1 cellular context compared by ENCODE assay signal in the genomic region with DNA sequence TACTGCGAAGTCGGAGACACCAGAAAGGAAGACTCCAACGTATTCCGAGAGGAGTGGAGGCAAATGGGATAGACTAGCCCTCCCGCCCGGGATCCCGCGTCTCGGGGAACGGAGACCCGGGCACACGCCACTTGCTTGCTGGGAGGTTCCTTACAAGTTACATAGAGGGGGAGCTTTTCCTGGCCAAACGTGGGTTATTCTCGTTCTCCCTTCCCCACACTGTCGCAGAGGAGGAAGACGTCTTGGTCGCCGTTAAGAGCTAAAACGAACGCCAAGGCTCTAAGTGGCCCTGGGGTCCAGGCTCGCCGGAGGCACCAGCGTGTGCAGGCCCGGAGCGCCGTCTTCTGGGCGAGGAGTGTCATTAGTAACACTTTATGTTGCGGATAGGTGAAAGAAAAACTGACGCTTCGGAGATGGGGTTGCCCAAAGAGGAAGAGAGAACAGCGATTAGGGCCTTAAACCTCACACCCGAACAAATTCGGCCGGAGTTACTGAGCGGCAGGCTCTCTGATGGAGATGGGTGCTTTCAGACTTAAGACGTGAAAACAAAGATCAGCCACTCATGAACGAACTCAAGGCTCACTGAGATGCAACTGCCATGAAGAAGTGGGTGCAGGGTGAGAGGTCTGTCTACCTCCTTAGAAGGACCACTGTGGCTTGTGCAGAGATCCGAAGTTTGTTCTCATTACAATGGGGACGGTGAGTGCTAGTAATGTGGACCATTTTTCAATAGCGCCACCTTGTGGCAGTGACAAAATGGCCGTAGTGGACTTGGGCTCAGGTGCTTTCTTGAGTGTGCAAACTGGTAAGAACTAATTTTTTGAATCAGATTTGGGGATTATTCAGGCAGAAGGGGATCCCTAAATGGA.
TF ChIP-seq lines count a peak whose summit lies in the region.

No MANE protein-coding gene starts in this region.

TF ChIP-seq in K562, 482 proteins besides CTCF, POLR2A, EP300 and RAD21 (continued from another document and continues in another):
- TF ChIP-seq MIER1 (IDR thresholded peaks at IDR 0.05; ENCODE audit: low read depth): no peak
- TF ChIP-seq MAFG (tag; conservative IDR thresholded peaks at IDR 0.05): no peak
- TF ChIP-seq CREM (IDR thresholded peaks at IDR 0.05; ENCODE audit: low read depth): peak; percentile 77
- TF ChIP-seq ATF1 (CRISPR knock-in tag; IDR thresholded peaks at IDR 0.05): no peak
- peak; percentile 54; the same call in 1 of the 2 replicates for TF ChIP-seq ATF1 (tag; IDR thresholded peaks at IDR 0.05)
- TF ChIP-seq HMG20A (CRISPR knock-in tag; conservative IDR thresholded peaks at IDR 0.05): no peak
- TF ChIP-seq ZNF589 (CRISPR knock-in tag; IDR thresholded peaks at IDR 0.05; ENCODE audit: low read depth): no peak
- no peak for TF ChIP-seq ZNF41 (CRISPR knock-in tag; conservative IDR thresholded peaks at IDR 0.05)
- no peak for TF ChIP-seq SREBF2 (CRISPR knock-in tag; IDR thresholded peaks at IDR 0.05)
- TF ChIP-seq SOX6 (IDR thresholded peaks at IDR 0.05): peak; percentile 57; the same call in 1 of the 2 replicates
- TF ChIP-seq, protein P1, sequence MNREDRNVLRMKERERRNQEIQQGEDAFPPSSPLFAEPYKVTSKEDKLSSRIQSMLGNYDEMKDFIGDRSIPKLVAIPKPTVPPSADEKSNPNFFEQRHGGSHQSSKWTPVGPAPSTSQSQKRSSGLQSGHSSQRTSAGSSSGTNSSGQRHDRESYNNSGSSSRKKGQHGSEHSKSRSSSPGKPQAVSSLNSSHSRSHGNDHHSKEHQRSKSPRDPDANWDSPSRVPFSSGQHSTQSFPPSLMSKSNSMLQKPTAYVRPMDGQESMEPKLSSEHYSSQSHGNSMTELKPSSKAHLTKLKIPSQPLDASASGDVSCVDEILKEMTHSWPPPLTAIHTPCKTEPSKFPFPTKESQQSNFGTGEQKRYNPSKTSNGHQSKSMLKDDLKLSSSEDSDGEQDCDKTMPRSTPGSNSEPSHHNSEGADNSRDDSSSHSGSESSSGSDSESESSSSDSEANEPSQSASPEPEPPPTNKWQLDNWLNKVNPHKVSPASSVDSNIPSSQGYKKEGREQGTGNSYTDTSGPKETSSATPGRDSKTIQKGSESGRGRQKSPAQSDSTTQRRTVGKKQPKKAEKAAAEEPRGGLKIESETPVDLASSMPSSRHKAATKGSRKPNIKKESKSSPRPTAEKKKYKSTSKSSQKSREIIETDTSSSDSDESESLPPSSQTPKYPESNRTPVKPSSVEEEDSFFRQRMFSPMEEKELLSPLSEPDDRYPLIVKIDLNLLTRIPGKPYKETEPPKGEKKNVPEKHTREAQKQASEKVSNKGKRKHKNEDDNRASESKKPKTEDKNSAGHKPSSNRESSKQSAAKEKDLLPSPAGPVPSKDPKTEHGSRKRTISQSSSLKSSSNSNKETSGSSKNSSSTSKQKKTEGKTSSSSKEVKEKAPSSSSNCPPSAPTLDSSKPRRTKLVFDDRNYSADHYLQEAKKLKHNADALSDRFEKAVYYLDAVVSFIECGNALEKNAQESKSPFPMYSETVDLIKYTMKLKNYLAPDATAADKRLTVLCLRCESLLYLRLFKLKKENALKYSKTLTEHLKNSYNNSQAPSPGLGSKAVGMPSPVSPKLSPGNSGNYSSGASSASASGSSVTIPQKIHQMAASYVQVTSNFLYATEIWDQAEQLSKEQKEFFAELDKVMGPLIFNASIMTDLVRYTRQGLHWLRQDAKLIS (CRISPR knock-in tag; IDR thresholded peaks at IDR 0.05): no peak
- no peak for TF ChIP-seq MTA2 (IDR thresholded peaks at IDR 0.05; ENCODE audit: low read depth)
- TF ChIP-seq MEF2A (IDR thresholded peaks at IDR 0.05; ENCODE audit: control insufficient read depth, low read depth, low read length): 0 out of 2 replicates have a peak, but pooled peaks have one; percentile 17
- TF ChIP-seq PRMT5 (CRISPR knock-in tag; IDR thresholded peaks at IDR 0.05): no peak
- no peak for TF ChIP-seq SIRT6 (IDR thresholded peaks at IDR 0.05; ENCODE audit: low read depth, low read length)
- TF ChIP-seq RFX5 (IDR thresholded peaks at IDR 0.05; ENCODE audit: low read depth, low read length): no peak; the same call in 1 of the 2 replicates
- no peak for TF ChIP-seq KLF10 (CRISPR knock-in tag; IDR thresholded peaks at IDR 0.05)
- TF ChIP-seq, protein P2, sequence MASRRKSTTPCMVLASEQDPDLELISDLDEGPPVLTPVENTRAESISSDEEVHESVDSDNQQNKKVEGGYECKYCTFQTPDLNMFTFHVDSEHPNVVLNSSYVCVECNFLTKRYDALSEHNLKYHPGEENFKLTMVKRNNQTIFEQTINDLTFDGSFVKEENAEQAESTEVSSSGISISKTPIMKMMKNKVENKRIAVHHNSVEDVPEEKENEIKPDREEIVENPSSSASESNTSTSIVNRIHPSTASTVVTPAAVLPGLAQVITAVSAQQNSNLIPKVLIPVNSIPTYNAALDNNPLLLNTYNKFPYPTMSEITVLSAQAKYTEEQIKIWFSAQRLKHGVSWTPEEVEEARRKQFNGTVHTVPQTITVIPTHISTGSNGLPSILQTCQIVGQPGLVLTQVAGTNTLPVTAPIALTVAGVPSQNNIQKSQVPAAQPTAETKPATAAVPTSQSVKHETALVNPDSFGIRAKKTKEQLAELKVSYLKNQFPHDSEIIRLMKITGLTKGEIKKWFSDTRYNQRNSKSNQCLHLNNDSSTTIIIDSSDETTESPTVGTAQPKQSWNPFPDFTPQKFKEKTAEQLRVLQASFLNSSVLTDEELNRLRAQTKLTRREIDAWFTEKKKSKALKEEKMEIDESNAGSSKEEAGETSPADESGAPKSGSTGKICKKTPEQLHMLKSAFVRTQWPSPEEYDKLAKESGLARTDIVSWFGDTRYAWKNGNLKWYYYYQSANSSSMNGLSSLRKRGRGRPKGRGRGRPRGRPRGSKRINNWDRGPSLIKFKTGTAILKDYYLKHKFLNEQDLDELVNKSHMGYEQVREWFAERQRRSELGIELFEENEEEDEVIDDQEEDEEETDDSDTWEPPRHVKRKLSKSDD (conservative IDR thresholded peaks at IDR 0.05; ENCODE audit: low read length): no peak
- TF ChIP-seq SMARCE1 (IDR thresholded peaks at IDR 0.05): 0 out of 2 replicates have a peak, but pooled peaks have one; percentile 54
- TF ChIP-seq STAT5A (IDR thresholded peaks at IDR 0.05; ENCODE audit: borderline replicate concordance, low read length): no peak
- peak; percentile 78 for TF ChIP-seq SMC3 (conservative IDR thresholded peaks at IDR 0.05; ENCODE audit: insufficient read depth, low read depth, low read length)
- no peak for TF ChIP-seq MYNN (IDR thresholded peaks at IDR 0.05)
- no peak for TF ChIP-seq MYNN (CRISPR knock-in tag; IDR thresholded peaks at IDR 0.05)
- TF ChIP-seq GTF2F1 (IDR thresholded peaks at IDR 0.05; ENCODE audit: low read depth, low read length): no peak
- 0 out of 2 replicates have a peak, but pooled peaks have one; percentile 16 for TF ChIP-seq KLF16 (IDR thresholded peaks at IDR 0.05)
- TF ChIP-seq ADNP (tag; IDR thresholded peaks at IDR 0.05): no peak
- TF ChIP-seq SP2 (IDR thresholded peaks at IDR 0.05; ENCODE audit: extremely low read depth, low read depth, low read length, poor library complexity, severe bottlenecking): no peak
- TF ChIP-seq, protein P3, sequence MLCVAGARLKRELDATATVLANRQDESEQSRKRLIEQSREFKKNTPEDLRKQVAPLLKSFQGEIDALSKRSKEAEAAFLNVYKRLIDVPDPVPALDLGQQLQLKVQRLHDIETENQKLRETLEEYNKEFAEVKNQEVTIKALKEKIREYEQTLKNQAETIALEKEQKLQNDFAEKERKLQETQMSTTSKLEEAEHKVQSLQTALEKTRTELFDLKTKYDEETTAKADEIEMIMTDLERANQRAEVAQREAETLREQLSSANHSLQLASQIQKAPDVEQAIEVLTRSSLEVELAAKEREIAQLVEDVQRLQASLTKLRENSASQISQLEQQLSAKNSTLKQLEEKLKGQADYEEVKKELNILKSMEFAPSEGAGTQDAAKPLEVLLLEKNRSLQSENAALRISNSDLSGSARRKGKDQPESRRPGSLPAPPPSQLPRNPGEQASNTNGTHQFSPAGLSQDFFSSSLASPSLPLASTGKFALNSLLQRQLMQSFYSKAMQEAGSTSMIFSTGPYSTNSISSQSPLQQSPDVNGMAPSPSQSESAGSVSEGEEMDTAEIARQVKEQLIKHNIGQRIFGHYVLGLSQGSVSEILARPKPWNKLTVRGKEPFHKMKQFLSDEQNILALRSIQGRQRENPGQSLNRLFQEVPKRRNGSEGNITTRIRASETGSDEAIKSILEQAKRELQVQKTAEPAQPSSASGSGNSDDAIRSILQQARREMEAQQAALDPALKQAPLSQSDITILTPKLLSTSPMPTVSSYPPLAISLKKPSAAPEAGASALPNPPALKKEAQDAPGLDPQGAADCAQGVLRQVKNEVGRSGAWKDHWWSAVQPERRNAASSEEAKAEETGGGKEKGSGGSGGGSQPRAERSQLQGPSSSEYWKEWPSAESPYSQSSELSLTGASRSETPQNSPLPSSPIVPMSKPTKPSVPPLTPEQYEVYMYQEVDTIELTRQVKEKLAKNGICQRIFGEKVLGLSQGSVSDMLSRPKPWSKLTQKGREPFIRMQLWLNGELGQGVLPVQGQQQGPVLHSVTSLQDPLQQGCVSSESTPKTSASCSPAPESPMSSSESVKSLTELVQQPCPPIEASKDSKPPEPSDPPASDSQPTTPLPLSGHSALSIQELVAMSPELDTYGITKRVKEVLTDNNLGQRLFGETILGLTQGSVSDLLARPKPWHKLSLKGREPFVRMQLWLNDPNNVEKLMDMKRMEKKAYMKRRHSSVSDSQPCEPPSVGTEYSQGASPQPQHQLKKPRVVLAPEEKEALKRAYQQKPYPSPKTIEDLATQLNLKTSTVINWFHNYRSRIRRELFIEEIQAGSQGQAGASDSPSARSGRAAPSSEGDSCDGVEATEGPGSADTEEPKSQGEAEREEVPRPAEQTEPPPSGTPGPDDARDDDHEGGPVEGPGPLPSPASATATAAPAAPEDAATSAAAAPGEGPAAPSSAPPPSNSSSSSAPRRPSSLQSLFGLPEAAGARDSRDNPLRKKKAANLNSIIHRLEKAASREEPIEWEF (CRISPR knock-in tag; IDR thresholded peaks at IDR 0.05): no peak
- TF ChIP-seq, protein P4, sequence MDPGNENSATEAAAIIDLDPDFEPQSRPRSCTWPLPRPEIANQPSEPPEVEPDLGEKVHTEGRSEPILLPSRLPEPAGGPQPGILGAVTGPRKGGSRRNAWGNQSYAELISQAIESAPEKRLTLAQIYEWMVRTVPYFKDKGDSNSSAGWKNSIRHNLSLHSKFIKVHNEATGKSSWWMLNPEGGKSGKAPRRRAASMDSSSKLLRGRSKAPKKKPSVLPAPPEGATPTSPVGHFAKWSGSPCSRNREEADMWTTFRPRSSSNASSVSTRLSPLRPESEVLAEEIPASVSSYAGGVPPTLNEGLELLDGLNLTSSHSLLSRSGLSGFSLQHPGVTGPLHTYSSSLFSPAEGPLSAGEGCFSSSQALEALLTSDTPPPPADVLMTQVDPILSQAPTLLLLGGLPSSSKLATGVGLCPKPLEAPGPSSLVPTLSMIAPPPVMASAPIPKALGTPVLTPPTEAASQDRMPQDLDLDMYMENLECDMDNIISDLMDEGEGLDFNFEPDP (CRISPR knock-in tag; IDR thresholded peaks at IDR 0.05): no peak
- TF ChIP-seq, protein P5, sequence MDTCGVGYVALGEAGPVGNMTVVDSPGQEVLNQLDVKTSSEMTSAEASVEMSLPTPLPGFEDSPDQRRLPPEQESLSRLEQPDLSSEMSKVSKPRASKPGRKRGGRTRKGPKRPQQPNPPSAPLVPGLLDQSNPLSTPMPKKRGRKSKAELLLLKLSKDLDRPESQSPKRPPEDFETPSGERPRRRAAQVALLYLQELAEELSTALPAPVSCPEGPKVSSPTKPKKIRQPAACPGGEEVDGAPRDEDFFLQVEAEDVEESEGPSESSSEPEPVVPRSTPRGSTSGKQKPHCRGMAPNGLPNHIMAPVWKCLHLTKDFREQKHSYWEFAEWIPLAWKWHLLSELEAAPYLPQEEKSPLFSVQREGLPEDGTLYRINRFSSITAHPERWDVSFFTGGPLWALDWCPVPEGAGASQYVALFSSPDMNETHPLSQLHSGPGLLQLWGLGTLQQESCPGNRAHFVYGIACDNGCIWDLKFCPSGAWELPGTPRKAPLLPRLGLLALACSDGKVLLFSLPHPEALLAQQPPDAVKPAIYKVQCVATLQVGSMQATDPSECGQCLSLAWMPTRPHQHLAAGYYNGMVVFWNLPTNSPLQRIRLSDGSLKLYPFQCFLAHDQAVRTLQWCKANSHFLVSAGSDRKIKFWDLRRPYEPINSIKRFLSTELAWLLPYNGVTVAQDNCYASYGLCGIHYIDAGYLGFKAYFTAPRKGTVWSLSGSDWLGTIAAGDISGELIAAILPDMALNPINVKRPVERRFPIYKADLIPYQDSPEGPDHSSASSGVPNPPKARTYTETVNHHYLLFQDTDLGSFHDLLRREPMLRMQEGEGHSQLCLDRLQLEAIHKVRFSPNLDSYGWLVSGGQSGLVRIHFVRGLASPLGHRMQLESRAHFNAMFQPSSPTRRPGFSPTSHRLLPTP (IDR thresholded peaks at IDR 0.05; ENCODE audit: borderline replicate concordance, extremely low read depth, insufficient read length): no peak
- TF ChIP-seq ZNF121 (CRISPR knock-in tag; conservative IDR thresholded peaks at IDR 0.05): no peak
- peak; percentile 80; the same call in 1 of the 2 replicates for TF ChIP-seq HDAC2 (IDR thresholded peaks at IDR 0.05)
- TF ChIP-seq CREBBP (IDR thresholded peaks at IDR 0.05; ENCODE audit: low read depth, low read length): no peak
- TF ChIP-seq, protein P6, sequence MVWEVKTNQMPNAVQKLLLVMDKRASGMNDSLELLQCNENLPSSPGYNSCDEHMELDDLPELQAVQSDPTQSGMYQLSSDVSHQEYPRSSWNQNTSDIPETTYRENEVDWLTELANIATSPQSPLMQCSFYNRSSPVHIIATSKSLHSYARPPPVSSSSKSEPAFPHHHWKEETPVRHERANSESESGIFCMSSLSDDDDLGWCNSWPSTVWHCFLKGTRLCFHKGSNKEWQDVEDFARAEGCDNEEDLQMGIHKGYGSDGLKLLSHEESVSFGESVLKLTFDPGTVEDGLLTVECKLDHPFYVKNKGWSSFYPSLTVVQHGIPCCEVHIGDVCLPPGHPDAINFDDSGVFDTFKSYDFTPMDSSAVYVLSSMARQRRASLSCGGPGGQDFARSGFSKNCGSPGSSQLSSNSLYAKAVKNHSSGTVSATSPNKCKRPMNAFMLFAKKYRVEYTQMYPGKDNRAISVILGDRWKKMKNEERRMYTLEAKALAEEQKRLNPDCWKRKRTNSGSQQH (CRISPR knock-in tag; IDR thresholded peaks at IDR 0.05): no peak
- TF ChIP-seq TCF7 (IDR thresholded peaks at IDR 0.05; ENCODE audit: borderline replicate concordance): no peak
- TF ChIP-seq YBX1 (IDR thresholded peaks at IDR 0.05): no peak
- no peak for TF ChIP-seq HDAC6 (IDR thresholded peaks at IDR 0.05; ENCODE audit: low read depth, low read length)
- TF ChIP-seq, protein P7, sequence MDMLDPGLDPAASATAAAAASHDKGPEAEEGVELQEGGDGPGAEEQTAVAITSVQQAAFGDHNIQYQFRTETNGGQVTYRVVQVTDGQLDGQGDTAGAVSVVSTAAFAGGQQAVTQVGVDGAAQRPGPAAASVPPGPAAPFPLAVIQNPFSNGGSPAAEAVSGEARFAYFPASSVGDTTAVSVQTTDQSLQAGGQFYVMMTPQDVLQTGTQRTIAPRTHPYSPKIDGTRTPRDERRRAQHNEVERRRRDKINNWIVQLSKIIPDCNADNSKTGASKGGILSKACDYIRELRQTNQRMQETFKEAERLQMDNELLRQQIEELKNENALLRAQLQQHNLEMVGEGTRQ (CRISPR knock-in tag; IDR thresholded peaks at IDR 0.05): no peak
- no peak for TF ChIP-seq SIN3A (IDR thresholded peaks at IDR 0.05; ENCODE audit: borderline replicate concordance in 2 of 2, control insufficient read depth in 1 of 2, low read depth in 2 of 2, low read length in 2 of 2)
- TF ChIP-seq KDM1A (IDR thresholded peaks at IDR 0.05): no peak
